Comparison of ENCODE assay signal across 19 cellular contexts in the genomic region with DNA sequence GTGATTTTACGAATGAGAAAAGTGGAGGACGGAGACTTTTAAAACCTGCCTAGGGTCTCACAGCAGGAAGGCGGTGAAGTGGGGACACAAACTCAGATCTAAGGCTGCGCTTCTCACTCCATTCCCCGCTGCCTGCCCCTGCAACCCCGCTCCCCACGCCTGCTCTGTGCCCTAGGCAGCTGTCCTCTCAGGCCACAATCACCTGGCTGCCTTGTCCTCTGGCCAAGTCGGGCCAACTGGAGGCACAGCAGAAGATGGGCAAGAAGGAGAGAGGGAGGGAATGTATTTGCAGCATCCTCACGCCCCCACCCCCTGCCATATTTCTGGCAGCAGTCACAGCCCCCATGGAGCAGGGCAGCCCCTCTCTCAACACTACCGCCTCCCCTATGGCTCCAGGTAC.
A peak's percentile ranks its signal among the peaks of the same experiment; 100 is the strongest.
DNase-seq lines count a peak whose midpoint lies in the region; ATAC-seq and TF ChIP-seq lines count a peak whose summit lies in the region.
"Had no signal": no experiment of that assay in that cellular context is flagged by ENCODE, and none has a peak within 500 bp of the region (broad histone marks: within the 10 kb centered on the region; RNA-seq: fewer than 3 reads in every experiment).

No MANE protein-coding gene starts in this region.

- H3K27me3 ChIP-seq in right lobe of liver (no peaks in the 10 kb centered on the region), suprapubic skin (no peaks in the 10 kb centered on the region), smooth muscle cell (ENCODE audit: low read depth) (no peaks in the 10 kb centered on the region)
- H3K27me3 ChIP-seq: left lung, SJCRH30 had no signal

- intact Hi-C loops in right lobe of liver (cut with DNase I): no loop called here

- POLR2A ChIA-PET in RWPE1 (lab: Yijun Ruan, JAX; ENCODE audit: low non-redundant PET): no interaction called here

- no peak overlapping the region for H3K4me2 ChIP-seq in smooth muscle cell

- TF ChIP-seq EP300 in suprapubic skin (IDR thresholded peaks at IDR 0.05): no peak

- no peak overlapping the region for H3K4me3 Mint-ChIP-seq in stimulated activated effector memory CD8-positive, alpha-beta T cell treated with anti-CD3 and anti-CD28 coated beads, Interleukin-12 subunit alpha, Interleukin-12 subunit beta, amount 100 ng/mL, for 72 hours
- H3K4me3 Mint-ChIP-seq: activated naive CD4-positive, alpha-beta T cell treated with anti-CD3 and anti-CD28 coated beads for 36 hours; CD14-positive monocyte; naive thymus-derived CD4-positive, alpha-beta T cell had no signal

- H2AFZ ChIP-seq in smooth muscle cell (ENCODE audit: low read depth): no peak overlapping the region

- no peak for TF ChIP-seq POLR2A in right lobe of liver (IDR thresholded peaks at IDR 0.05)
- TF ChIP-seq POLR2A in suprapubic skin (IDR thresholded peaks at IDR 0.05): no peak

- H3F3A ChIP-seq in smooth muscle cell (ENCODE audit: low read depth): no peaks in the 10 kb centered on the region

- WGBS in right lobe of liver (ENCODE audit: insufficient coverage, low coverage, low lambda C conversion rate, missing lambda C conversion rate): 39% methylated on average over 8 of the region's 10 CpGs
- WGBS in suprapubic skin: 91% methylated on average over 8 of the region's 10 CpGs
- 92% methylated on average over 9 of the region's 10 CpGs for WGBS in smooth muscle cell (ENCODE audit: low lambda C conversion rate)

- H3K27ac Mint-ChIP-seq in stimulated activated effector memory CD8-positive, alpha-beta T cell treated with anti-CD3 and anti-CD28 coated beads, Interleukin-12 subunit alpha, Interleukin-12 subunit beta, amount 100 ng/mL, for 72 hours: peak overlapping the region; percentile 68
- H3K27ac Mint-ChIP-seq: activated naive CD4-positive, alpha-beta T cell treated with anti-CD3 and anti-CD28 coated beads for 36 hours; naive thymus-derived CD4-positive, alpha-beta T cell had no signal

- DNase-seq in RWPE1 (ENCODE audit: low spot score): no peak
- peak; percentile 53 for DNase-seq in cerebellar cortex (ENCODE audit: low spot score)
- no peak for DNase-seq in right lobe of liver
- no peak for DNase-seq in stimulated activated effector memory CD8-positive, alpha-beta T cell treated with anti-CD3 and anti-CD28 coated beads, Interleukin-12 subunit alpha, Interleukin-12 subunit beta, amount 100 ng/mL, for 72 hours (ENCODE audit: low spot score in 2 of 2)
- no peak for DNase-seq in suprapubic skin (ENCODE audit: low spot score in 2 of 2)
- no peak for DNase-seq in smooth muscle cell (lab: John Stamatoyannopoulos, UW; ENCODE audit: unreplicated experiment)
- DNase-seq: activated CD4-positive, CD25-positive, alpha-beta regulatory T cell treated with anti-CD3 and anti-CD28 coated beads, Interleukin-2, amount 50 U/mL, for 72 hours; activated CD8-positive, alpha-beta memory T cell treated with anti-CD3 and anti-CD28 coated beads, Interleukin-2, amount 50 U/mL, for 4 hours; activated naive CD4-positive, alpha-beta T cell treated with anti-CD3 and anti-CD28 coated beads for 36 hours; DMS53; effector CD8-positive, alpha-beta T cell; left lung; naive thymus-derived CD4-positive, alpha-beta T cell; NCI-H187; NCI-H510A treated with DMSO at 0.1 percent for 48 hours; SJCRH30; trophoblast cell had no signal

- H3K79me2 ChIP-seq in smooth muscle cell (ENCODE audit: low read depth): no peaks in the 10 kb centered on the region

- CTCF ChIA-PET in RWPE1 (lab: Yijun Ruan, JAX): no interaction called here

- H3K9ac ChIP-seq in smooth muscle cell (ENCODE audit: low read depth): no peak overlapping the region

- no peaks in the 10 kb centered on the region for H3K9me3 ChIP-seq in right lobe of liver
- H3K9me3 ChIP-seq in suprapubic skin: no peaks in the 10 kb centered on the region
- no peaks in the 10 kb centered on the region for H3K9me3 ChIP-seq in smooth muscle cell (replicated peaks; ENCODE audit: low read depth)
- H3K9me3 ChIP-seq: left lung, SJCRH30 had no signal

- H3K9me3 Mint-ChIP-seq in stimulated activated effector memory CD8-positive, alpha-beta T cell treated with anti-CD3 and anti-CD28 coated beads, Interleukin-12 subunit alpha, Interleukin-12 subunit beta, amount 100 ng/mL, for 72 hours: no peaks in the 10 kb centered on the region
- H3K9me3 Mint-ChIP-seq: activated naive CD4-positive, alpha-beta T cell treated with anti-CD3 and anti-CD28 coated beads for 36 hours; naive thymus-derived CD4-positive, alpha-beta T cell had no signal

- no peak overlapping the region for H3K4me3 ChIP-seq in right lobe of liver
- H3K4me3 ChIP-seq in suprapubic skin: no peak overlapping the region
- no peak overlapping the region for H3K4me3 ChIP-seq in smooth muscle cell
- H3K4me3 ChIP-seq: left lung, SJCRH30 had no signal

- H3K4me1 Mint-ChIP-seq in stimulated activated effector memory CD8-positive, alpha-beta T cell treated with anti-CD3 and anti-CD28 coated beads, Interleukin-12 subunit alpha, Interleukin-12 subunit beta, amount 100 ng/mL, for 72 hours: peaks cover 53% of the 10 kb centered on the region

- H4K20me1 ChIP-seq in smooth muscle cell (ENCODE audit: low read depth): peaks cover 4% of the 10 kb centered on the region

- H3K4me1 ChIP-seq in right lobe of liver: peaks cover 0 to 39% (median 15%) of the 10 kb centered on the region in 4 donors
- peaks cover 9% of the 10 kb centered on the region for H3K4me1 ChIP-seq in suprapubic skin
- H3K4me1 ChIP-seq in smooth muscle cell (ENCODE audit: low read depth): peaks cover 17% of the 10 kb centered on the region

- no peaks in the 10 kb centered on the region for H3K36me3 ChIP-seq in right lobe of liver
- no peaks in the 10 kb centered on the region for H3K36me3 ChIP-seq in suprapubic skin
- no peaks in the 10 kb centered on the region for H3K36me3 ChIP-seq in smooth muscle cell (ENCODE audit: low read depth)
- H3K36me3 ChIP-seq: SJCRH30 had no signal

- ATAC-seq in right lobe of liver (peak; percentile 0 to 23 (median 12)), HG03378 (IDR thresholded peaks at IDR 0.05; ENCODE audit: unreplicated experiment) (no peak)
- no peak for ATAC-seq in stimulated activated effector memory CD8-positive, alpha-beta T cell treated with anti-CD3 and anti-CD28 coated beads, Interleukin-12 subunit alpha, Interleukin-12 subunit beta, amount 100 ng/mL, for 72 hours
- ATAC-seq: left lung; naive thymus-derived CD4-positive, alpha-beta T cell had no signal

- TF ChIP-seq CTCF in RWPE1 (conservative IDR thresholded peaks at IDR 0.05; ENCODE audit: low read depth) (no peak), right lobe of liver (IDR thresholded peaks at IDR 0.05) (no peak), suprapubic skin (IDR thresholded peaks at IDR 0.05) (no peak), smooth muscle cell (IDR thresholded peaks at IDR 0.05; ENCODE audit: borderline replicate concordance, insufficient read depth, poor library complexity, severe bottlenecking) (no peak)

- H3K27ac ChIP-seq in RWPE1 (peak overlapping the region; percentile 42), right lobe of liver (peak overlapping the region in 2 of 3 donors; percentile 60 to 61), suprapubic skin (no peak overlapping the region), smooth muscle cell (ENCODE audit: low read depth) (no peak overlapping the region)
- H3K27ac ChIP-seq: left lung, SJCRH30 had no signal

- peaks cover 24% of the 10 kb centered on the region for H3K36me3 Mint-ChIP-seq in stimulated activated effector memory CD8-positive, alpha-beta T cell treated with anti-CD3 and anti-CD28 coated beads, Interleukin-12 subunit alpha, Interleukin-12 subunit beta, amount 100 ng/mL, for 72 hours

Comparison
In these comparisons a context has a peak if more than half of its experiments do, and no peak if none do; other contexts are left out.
1. H3K27ac ChIP-seq: peak in RWPE1 (single experiment) and right lobe of liver (2 of 3); none in suprapubic skin (single experiment) and smooth muscle cell (single experiment).
2. ATAC-seq: peak in right lobe of liver (4 of 4); none in stimulated activated effector memory CD8-positive, alpha-beta T cell treated with anti-CD3 and anti-CD28 coated beads, Interleukin-12 subunit alpha, Interleukin-12 subunit beta, amount 100 ng/mL, for 72 hours (single experiment) and HG03378 (single experiment).